ENCODE assay signal across 29 cellular contexts in the genomic region with DNA sequence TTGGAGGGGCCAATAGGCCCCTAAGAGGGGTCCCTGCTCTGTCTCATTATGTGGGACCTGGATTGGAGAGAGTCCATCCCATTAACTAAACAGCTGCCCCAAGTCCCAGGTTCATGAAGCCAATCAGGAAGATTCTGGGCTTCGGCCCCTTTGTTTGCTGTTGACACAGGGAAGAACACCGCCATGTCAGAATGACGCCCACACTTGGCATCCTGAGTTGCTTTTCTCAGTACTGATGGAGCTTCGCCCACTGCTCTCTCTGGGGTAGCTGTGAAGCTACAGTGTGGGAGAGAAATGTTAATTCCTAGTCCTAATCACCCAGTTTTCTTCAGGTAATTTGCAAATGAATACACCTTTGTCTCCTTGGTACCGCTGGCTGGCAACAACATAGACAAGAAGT.
"Had no signal": no experiment of that assay in that cellular context is flagged by ENCODE, and none has a peak within 500 bp of the region (broad histone marks: within the 10 kb centered on the region; RNA-seq: fewer than 3 reads in every experiment).

No MANE protein-coding gene starts in this region.

- H3K27me3 Mint-ChIP-seq: activated CD8-positive, alpha-beta memory T cell treated with anti-CD3 and anti-CD28 coated beads, Interleukin-2, amount 10 ng/mL, durations not matched to agents 7 days and 5 days; stimulated activated naive CD8-positive, alpha-beta T cell treated with anti-CD3 and anti-CD28 coated beads, Interleukin-15, Interleukin-2, amounts not matched to agents 100 ng/mL and 50 ng/mL, for 24 hours had no signal

- H3K4me1 ChIP-seq: adrenal gland, colonic mucosa, gastroesophageal sphincter had no signal

- H3K4me1 Mint-ChIP-seq: activated CD8-positive, alpha-beta memory T cell treated with anti-CD3 and anti-CD28 coated beads, Interleukin-2, amount 10 ng/mL, durations not matched to agents 7 days and 5 days; activated naive CD8-positive, alpha-beta T cell treated with anti-CD3 and anti-CD28 coated beads for 36 hours had no signal

- H3K36me3 ChIP-seq: adrenal gland, colonic mucosa, gastroesophageal sphincter, ovary, upper lobe of left lung had no signal

- H3K9me3 ChIP-seq: adrenal gland, colonic mucosa, ovary had no signal

- DNase-seq: activated CD4-positive, alpha-beta T cell treated with anti-CD3 and anti-CD28 coated beads, Interleukin-2, amount 50 U/mL, for 1 hour; activated CD4-positive, CD25-positive, alpha-beta regulatory T cell treated with anti-CD3 and anti-CD28 coated beads, Interleukin-2, amount 50 U/mL, for 72 hours; activated CD8-positive, alpha-beta memory T cell treated with anti-CD3 and anti-CD28 coated beads, Interleukin-2, amount 10 ng/mL, durations not matched to agents 7 days and 5 days; activated CD8-positive, alpha-beta T cell treated with anti-CD3 and anti-CD28 coated beads for 36 hours; activated effector memory CD4-positive, alpha-beta T cell treated with Interleukin-2 at 50 U/mL for 16 hours; activated naive CD4-positive, alpha-beta T cell treated with Interleukin-2 at 50 U/mL for 16 hours; activated naive CD8-positive, alpha-beta T cell treated with anti-CD3 and anti-CD28 coated beads for 36 hours; aorta; body of pancreas; cerebellar nuclear complex; colonic mucosa; dorsolateral prefrontal cortex; effector memory CD8-positive, alpha-beta T cell; left ventricle myocardium superior; mucosa of descending colon; ovary; retina; stimulated activated CD4-positive, alpha-beta T cell treated with anti-CD3 and anti-CD28 coated beads, Interleukin-12 subunit alpha, Interleukin-12 subunit beta, amount 100 ng/mL, for 4 hours; stimulated activated CD4-positive, alpha-beta T cell treated with anti-CD3 and anti-CD28 coated beads, Interleukin-4, amount 100 ng/mL, for 1 hour; substantia nigra; T-helper 2 cell; upper lobe of left lung had no signal

- H3K27ac ChIP-seq: adrenal gland, body of pancreas, colonic mucosa, dorsolateral prefrontal cortex, gastroesophageal sphincter, ovary, skin epidermis, upper lobe of left lung had no signal

- H3K27me3 ChIP-seq: adrenal gland, body of pancreas, colonic mucosa, ovary, upper lobe of left lung had no signal

- H3K4me3 ChIP-seq: adrenal gland, body of pancreas, colonic mucosa, dorsolateral prefrontal cortex, gastroesophageal sphincter, mucosa of descending colon, ovary, skin epidermis, upper lobe of left lung had no signal

- H3K4me3 Mint-ChIP-seq: activated CD8-positive, alpha-beta memory T cell treated with anti-CD3 and anti-CD28 coated beads, Interleukin-2, amount 10 ng/mL, durations not matched to agents 7 days and 5 days; activated CD8-positive, alpha-beta T cell treated with anti-CD3 and anti-CD28 coated beads for 36 hours; activated naive CD8-positive, alpha-beta T cell treated with anti-CD3 and anti-CD28 coated beads for 36 hours; effector memory CD8-positive, alpha-beta T cell; natural killer cell treated with Interleukin-12 subunit alpha and Interleukin-12 subunit beta and Interleukin-15 and Interleukin-18, amount 100 ng/mL, for 72 hours; stimulated activated naive CD8-positive, alpha-beta T cell treated with anti-CD3 and anti-CD28 coated beads, Interleukin-15, Interleukin-2, amounts not matched to agents 100 ng/mL and 50 ng/mL, for 24 hours had no signal

- H3K27ac Mint-ChIP-seq: activated CD8-positive, alpha-beta memory T cell treated with anti-CD3 and anti-CD28 coated beads, Interleukin-2, amount 10 ng/mL, durations not matched to agents 7 days and 5 days; activated CD8-positive, alpha-beta T cell treated with anti-CD3 and anti-CD28 coated beads for 36 hours; activated naive CD8-positive, alpha-beta T cell treated with anti-CD3 and anti-CD28 coated beads for 36 hours; effector memory CD8-positive, alpha-beta T cell; natural killer cell treated with Interleukin-12 subunit alpha and Interleukin-12 subunit beta and Interleukin-15 and Interleukin-18, amount 100 ng/mL, for 72 hours; progenitor cell of endocrine pancreas; stimulated activated naive CD8-positive, alpha-beta T cell treated with anti-CD3 and anti-CD28 coated beads, Interleukin-15, Interleukin-2, amounts not matched to agents 100 ng/mL and 50 ng/mL, for 24 hours had no signal

- H3K36me3 Mint-ChIP-seq: activated CD8-positive, alpha-beta memory T cell treated with anti-CD3 and anti-CD28 coated beads, Interleukin-2, amount 10 ng/mL, durations not matched to agents 7 days and 5 days; activated naive CD8-positive, alpha-beta T cell treated with anti-CD3 and anti-CD28 coated beads for 36 hours had no signal

- ATAC-seq: activated CD8-positive, alpha-beta memory T cell treated with anti-CD3 and anti-CD28 coated beads, Interleukin-2, amount 10 ng/mL, durations not matched to agents 7 days and 5 days; activated CD8-positive, alpha-beta T cell treated with anti-CD3 and anti-CD28 coated beads for 36 hours; body of pancreas; effector memory CD8-positive, alpha-beta T cell; gastroesophageal sphincter; left ventricle myocardium superior; mucosa of descending colon; natural killer cell treated with Interleukin-12 subunit alpha and Interleukin-12 subunit beta and Interleukin-15 and Interleukin-18, amount 100 ng/mL, for 72 hours; sciatic nerve had no signal
